ENCODE assay signal across 1 cellular context in genomic region chr7:151727579-151728285, GRCh38.
TF ChIP-seq lines count a peak whose summit lies in the region.

No MANE protein-coding gene starts in this region.

TF ChIP-seq in K562, 482 proteins besides CTCF, POLR2A, EP300 and RAD21 (continued from another document):
- no peak for TF ChIP-seq ELK3 (CRISPR knock-in tag; IDR thresholded peaks at IDR 0.05)
- TF ChIP-seq SMAD4 (CRISPR knock-in tag; conservative IDR thresholded peaks at IDR 0.05), result no peak
- TF ChIP-seq GABPA (tag; conservative IDR thresholded peaks at IDR 0.05; ENCODE audit: low read depth), result no peak
- TF ChIP-seq XRCC4 (IDR thresholded peaks at IDR 0.05; ENCODE audit: extremely low read depth, insufficient read depth, insufficient read length), result no peak
